ENCODE assay signal across 19 cellular contexts in the genomic region with DNA sequence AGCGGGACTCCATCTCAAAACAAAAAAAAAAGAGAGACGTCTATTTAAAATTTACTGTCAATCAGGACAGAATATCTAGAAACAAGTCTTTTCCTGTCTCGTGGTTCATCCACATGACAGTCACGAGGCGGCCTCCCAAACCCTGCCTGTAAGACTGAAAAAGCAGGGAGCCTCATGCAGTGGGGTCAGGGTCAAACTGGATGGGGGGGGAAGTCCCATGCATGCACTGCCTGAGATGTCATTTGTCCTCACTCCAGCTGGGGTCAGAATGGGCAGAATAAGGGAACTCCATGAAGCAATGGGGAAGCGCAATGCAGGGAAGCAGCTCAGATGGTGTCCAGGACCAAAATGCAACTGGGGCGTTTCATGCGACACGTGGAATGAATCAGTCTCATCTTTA.
DNase-seq lines count a peak whose midpoint lies in the region; ATAC-seq and TF ChIP-seq lines count a peak whose summit lies in the region.
"Had no signal": no experiment of that assay in that cellular context is flagged by ENCODE, and none has a peak within 500 bp of the region (broad histone marks: within the 10 kb centered on the region; RNA-seq: fewer than 3 reads in every experiment).

No MANE protein-coding gene starts in this region.

- peaks cover 17% of the 10 kb centered on the region for H3K4me1 Mint-ChIP-seq in activated T-cell treated with anti-CD3 and anti-CD28 coated beads, Interleukin-2, amount 50 U/mL, for 72 hours (ENCODE audit: low read depth)
- H3K4me1 Mint-ChIP-seq in activated T-cell treated with anti-CD3 and anti-CD28 coated beads, Interleukin-2, amount 50 U/mL, for 4 hours (ENCODE audit: low read depth): peaks cover 23% of the 10 kb centered on the region
- H3K4me1 Mint-ChIP-seq in T-cell: peaks cover 27 to 33% (median 31%) of the 10 kb centered on the region in 3 donors
- H3K4me1 Mint-ChIP-seq: nephron had no signal

- H3K9me3 Mint-ChIP-seq in activated T-cell treated with anti-CD3 and anti-CD28 coated beads, Interleukin-2, amount 50 U/mL, for 72 hours: no peaks in the 10 kb centered on the region
- no peaks in the 10 kb centered on the region for H3K9me3 Mint-ChIP-seq in activated T-cell treated with anti-CD3 and anti-CD28 coated beads, Interleukin-2, amount 50 U/mL, for 4 hours
- H3K9me3 Mint-ChIP-seq in T-cell: no peaks in the 10 kb centered on the region
- H3K9me3 Mint-ChIP-seq: activated B cell treated with CpG ODN at 0.5 μM for 24 hours; IgD-negative memory B cell; nephron; T-helper 2 cell treated with Interferon-gamma antibody and Interleukin-4, amounts not matched to agents 5 μg/mL and 100 μg/mL, for 36 hours had no signal

- peak overlapping the region; percentile 10 for H3K27ac Mint-ChIP-seq in activated T-cell treated with anti-CD3 and anti-CD28 coated beads, Interleukin-2, amount 50 U/mL, for 72 hours
- peak overlapping the region; percentile 55 to 85 for H3K27ac Mint-ChIP-seq in T-cell
- H3K27ac Mint-ChIP-seq: activated B cell treated with CpG ODN at 0.5 μM for 24 hours had no signal

- H3K36me3 Mint-ChIP-seq in activated T-cell treated with anti-CD3 and anti-CD28 coated beads, Interleukin-2, amount 50 U/mL, for 72 hours (ENCODE audit: insufficient read depth in 2 of 2): peaks cover 0 to 18% of the 10 kb centered on the region in 2 donors
- peaks cover 27% of the 10 kb centered on the region for H3K36me3 Mint-ChIP-seq in activated T-cell treated with anti-CD3 and anti-CD28 coated beads, Interleukin-2, amount 50 U/mL, for 4 hours (ENCODE audit: insufficient read depth)
- peaks cover 47% of the 10 kb centered on the region for H3K36me3 Mint-ChIP-seq in T-cell
- H3K36me3 Mint-ChIP-seq: IgD-negative memory B cell had no signal

- H3K4me3 ChIP-seq in upper lobe of right lung: no peak overlapping the region
- H3K4me3 ChIP-seq: heart left ventricle, skin epidermis had no signal

- intact Hi-C loops in left colon (cut with DNase I, micrococcal nuclease) (no loop called here), upper lobe of right lung (cut with DNase I) (no loop called here)

- H3K27me3 ChIP-seq in upper lobe of right lung: no peaks in the 10 kb centered on the region
- H3K27me3 ChIP-seq: heart left ventricle had no signal

- no peak for DNase-seq in activated T-cell treated with anti-CD3 and anti-CD28 coated beads, Interleukin-2, amount 50 U/mL, for 72 hours
- DNase-seq in activated T-cell treated with anti-CD3 and anti-CD28 coated beads, Interleukin-2, amount 50 U/mL, for 4 hours: no peak
- DNase-seq in T-cell (no peak), left colon (no peak), upper lobe of right lung (no peak), iPS-NIHi7 (ENCODE audit: extremely low spot score) (no peak)
- DNase-seq: activated B cell treated with CpG ODN at 0.5 μM for 24 hours; heart left ventricle; mesendoderm; MM.1S; NCI-H1930; NCI-H345; stimulated activated CD4-positive, alpha-beta T cell treated with anti-CD3 and anti-CD28 coated beads, Interleukin-4, amount 100 ng/mL, for 1 hour had no signal

- no peaks in the 10 kb centered on the region for H3K9me3 ChIP-seq in upper lobe of right lung
- H3K9me3 ChIP-seq: heart left ventricle had no signal

- no peaks in the 10 kb centered on the region for H3K4me1 ChIP-seq in upper lobe of right lung
- H3K4me1 ChIP-seq: heart left ventricle had no signal

- H3K4me3 Mint-ChIP-seq in activated T-cell treated with anti-CD3 and anti-CD28 coated beads, Interleukin-2, amount 50 U/mL, for 72 hours: no peak overlapping the region
- H3K4me3 Mint-ChIP-seq in activated T-cell treated with anti-CD3 and anti-CD28 coated beads, Interleukin-2, amount 50 U/mL, for 4 hours: no peak overlapping the region
- H3K4me3 Mint-ChIP-seq in T-cell: no peak overlapping the region
- H3K4me3 Mint-ChIP-seq: activated B cell treated with CpG ODN at 0.5 μM for 24 hours; nephron; T-helper 2 cell treated with Interferon-gamma antibody and Interleukin-4, amounts not matched to agents 5 μg/mL and 100 μg/mL, for 36 hours had no signal

- H3K36me3 ChIP-seq in upper lobe of right lung: peaks cover 95% of the 10 kb centered on the region

- ATAC-seq in activated T-cell treated with anti-CD3 and anti-CD28 coated beads, Interleukin-2, amount 50 U/mL, for 72 hours (replicated peaks in 1 of 2): no peak
- no peak for ATAC-seq in activated T-cell treated with anti-CD3 and anti-CD28 coated beads, Interleukin-2, amount 50 U/mL, for 4 hours
- ATAC-seq in T-cell (replicated peaks in 1 of 4): no peak
- peak; percentile 17 for ATAC-seq in left colon
- ATAC-seq in upper lobe of right lung: peak; percentile 77
- no peak for ATAC-seq in GM18498 (IDR thresholded peaks at IDR 0.05; ENCODE audit: unreplicated experiment)
- ATAC-seq in GM19452 (IDR thresholded peaks at IDR 0.05; ENCODE audit: unreplicated experiment): no peak

- no peak for TF ChIP-seq CTCF in upper lobe of right lung (IDR thresholded peaks at IDR 0.05)

- H3K27me3 Mint-ChIP-seq in activated T-cell treated with anti-CD3 and anti-CD28 coated beads, Interleukin-2, amount 50 U/mL, for 72 hours (ENCODE audit: low read depth): no peaks in the 10 kb centered on the region
- H3K27me3 Mint-ChIP-seq in activated T-cell treated with anti-CD3 and anti-CD28 coated beads, Interleukin-2, amount 50 U/mL, for 4 hours (ENCODE audit: low read depth): no peaks in the 10 kb centered on the region
- no peaks in the 10 kb centered on the region for H3K27me3 Mint-ChIP-seq in T-cell
- H3K27me3 Mint-ChIP-seq: activated B cell treated with CpG ODN at 0.5 μM for 24 hours, IgD-negative memory B cell had no signal

- CTCF ChIA-PET in T-cell (lab: Charles Lee): no interaction called here

- POLR2A ChIA-PET in T-cell (lab: Charles Lee): no interaction called here

- H3K27ac ChIP-seq in upper lobe of right lung: no peak overlapping the region
- H3K27ac ChIP-seq: heart left ventricle, skin epidermis had no signal

Comparison
In these comparisons a context has a peak if more than half of its experiments do, and no peak if none do; other contexts are left out.
1. ATAC-seq: peak in left colon (single experiment) and upper lobe of right lung (single experiment); none in activated T-cell treated with anti-CD3 and anti-CD28 coated beads, Interleukin-2, amount 50 U/mL, for 72 hours (0 of 2), activated T-cell treated with anti-CD3 and anti-CD28 coated beads, Interleukin-2, amount 50 U/mL, for 4 hours (0 of 2), T-cell (0 of 4), GM18498 (single experiment) and GM19452 (single experiment).